27 cellular contexts compared by ENCODE assay signal in genomic region chr11:69037074-69037473, GRCh38. TPM values are rescaled to one million over a fixed set of nuclear protein-coding genes. Genes with fewer than 3 reads are reported as not detected.
"Had no signal": no experiment of that assay in that cellular context is flagged by ENCODE, and none has a peak within 500 bp of the region (broad histone marks: within the 10 kb centered on the region; RNA-seq: fewer than 3 reads in every experiment).

No MANE protein-coding gene starts in this region.

- H3K4me3 Mint-ChIP-seq: IgD-negative memory B cell had no signal

- H3K4me3 ChIP-seq: SJSA1, SK-N-MC had no signal

- ATAC-seq: Panc1, PC-3 had no signal

- FAIRE-seq: HTR-8/SVneo had no signal

- H3K27me3 ChIP-seq: SJSA1 had no signal

- H3K36me3 ChIP-seq: SJSA1 had no signal

- H3K9me3 ChIP-seq: SJSA1 had no signal

- H3K36me3 Mint-ChIP-seq: IgD-negative memory B cell had no signal

- DNase-seq: KBM-7; MV-4-11; NCI-H1048; NCI-H1105; NCI-H1417; NCI-H1694; NCI-H187 treated with DMSO at 0.1 percent for 48 hours; NCI-H2029 treated with DMSO at 0.1 percent for 48 hours; NCI-H2227 treated with DMSO at 0.1 percent for 48 hours; NCI-H524; NCI-H526 treated with DMSO at 0.1 percent for 48 hours; NCI-H748 treated with DMSO at 0.1 percent for 48 hours; NK-92 treated with Interleukin-12 subunit alpha and Interleukin-12 subunit beta, amount 100 ng/mL, for 24 hours; PC-3; Right ventricle myocardium superior; SIG-M5 had no signal

- H3K27ac ChIP-seq: HL-60, SJSA1, SK-N-MC had no signal

- H3K27ac Mint-ChIP-seq: IgD-negative memory B cell had no signal

RNA-seq across cellular contexts. Expression of gene MRGPRF, which starts 24.0 kb away (rescaled TPM):
- total RNA-seq: MCF 10A; NCI-H460; OCI-LY7; PC-3; T-helper 1 cell treated with Interleukin-12 subunit alpha and Interleukin-12 subunit beta and Interleukin-4 antibody, amounts not matched to agents 30 ng/mL and 1 ng/mL, for 36 hours had no signal
- polyA plus RNA-seq: IgD-negative memory B cell had no signal

RNA-seq across cellular contexts. Expression of gene MRGPRD, which starts 56.3 kb away (rescaled TPM):
- total RNA-seq: LHCN-M2; MCF 10A; NCI-H460; OCI-LY7; PC-3; Right ventricle myocardium superior; SJSA1; T-helper 1 cell treated with Interleukin-12 subunit alpha and Interleukin-12 subunit beta and Interleukin-4 antibody, amounts not matched to agents 30 ng/mL and 1 ng/mL, for 36 hours had no signal
- polyA plus RNA-seq: IgD-negative memory B cell had no signal
